8 cellular contexts compared by ENCODE assay signal in genomic region chr5:132100672-132101261, GRCh38. TPM values are rescaled to one million over a fixed set of nuclear protein-coding genes. Genes with fewer than 3 reads are reported as not detected.
DNase-seq lines count a peak whose midpoint lies in the region; ATAC-seq and TF ChIP-seq lines count a peak whose summit lies in the region.

No MANE protein-coding gene starts in this region.

- DNase-seq in foreskin keratinocyte (peak in 1 of 2 donors; percentile 59), LoVo (ENCODE audit: low spot score) (no peak), neuronal stem cell (ENCODE audit: low spot score) (no peak), anterior cingulate cortex (lab: John Stamatoyannopoulos, UW) (no peak), prostate gland (ENCODE audit: low spot score) (no peak)

- H3F3A ChIP-seq in Loucy (ENCODE audit: low read depth) = no peaks in the 10 kb centered on the region

- intact Hi-C loops in prostate gland (cut with DNase I) = no loop called here

- no peaks in the 10 kb centered on the region for H3K9me3 ChIP-seq in Loucy (ENCODE audit: insufficient read depth, low read depth, low read length)
- no peaks in the 10 kb centered on the region for H3K9me3 ChIP-seq in neuronal stem cell (replicated peaks in 1 of 2; ENCODE audit: control insufficient read depth in 2 of 2, insufficient read depth in 1 of 2, low read depth in 1 of 2, low read length in 2 of 2)
- H3K9me3 ChIP-seq in prostate gland = no peaks in the 10 kb centered on the region

- H3K18ac ChIP-seq in neuronal stem cell (ENCODE audit: low read length) = no peak overlapping the region

- H3K79me2 ChIP-seq in Loucy (ENCODE audit: insufficient read depth, low read length) = no peaks in the 10 kb centered on the region

- H3K23ac ChIP-seq in neuronal stem cell (ENCODE audit: low read depth, low read length, poor library complexity) = no peak overlapping the region

- no peak overlapping the region for H2AFZ ChIP-seq in Loucy (ENCODE audit: low read length)
- no peak overlapping the region for H2AFZ ChIP-seq in neuronal stem cell (ENCODE audit: low read length)

- H3K4ac ChIP-seq in neuronal stem cell (ENCODE audit: low read length) = no peak overlapping the region

- no CpG with 5 or more reads among the region's 8 CpGs for WGBS in neuronal stem cell (ENCODE audit: extremely low coverage in 2 of 2, insufficient read length in 2 of 2, insufficient replicate concordance in 1 of 2), 2 donors
- 82% methylated on average over 8 of the region's 8 CpGs for WGBS in prostate gland

- no peaks in the 10 kb centered on the region for H3K79me1 ChIP-seq in neuronal stem cell (ENCODE audit: low read depth, low read length)

- no peak overlapping the region for H3K14ac ChIP-seq in neuronal stem cell (ENCODE audit: low read length)

- H2BK120ac ChIP-seq in neuronal stem cell (ENCODE audit: low read depth, low read length) = no peak overlapping the region

- no peaks in the 10 kb centered on the region for H3K9me2 ChIP-seq in Loucy (replicated peaks; ENCODE audit: low read depth, low read length)

- no peaks in the 10 kb centered on the region for H3K36me3 ChIP-seq in Loucy (ENCODE audit: insufficient read depth, low read length)
- H3K36me3 ChIP-seq in neuronal stem cell (replicated peaks in 1 of 2; ENCODE audit: control insufficient read depth in 2 of 2, insufficient read depth in 2 of 2, low read length in 2 of 2) = no peaks in the 10 kb centered on the region
- H3K36me3 ChIP-seq in prostate gland = no peaks in the 10 kb centered on the region

- no peak overlapping the region for H2BK15ac ChIP-seq in neuronal stem cell (ENCODE audit: low read length)

- H4K20me1 ChIP-seq in Loucy (ENCODE audit: insufficient read depth, low read length, poor library complexity, severe bottlenecking) = no peaks in the 10 kb centered on the region

- no peak for TF ChIP-seq CTCF in Loucy (conservative IDR thresholded peaks at IDR 0.05; ENCODE audit: low read length)
- TF ChIP-seq CTCF in foreskin keratinocyte (conservative IDR thresholded peaks at IDR 0.05) = no peak
- TF ChIP-seq CTCF in prostate gland (IDR thresholded peaks at IDR 0.05) = no peak

- H2BK12ac ChIP-seq in neuronal stem cell (ENCODE audit: low read length) = no peak overlapping the region

- H3K4me1 ChIP-seq in Loucy (ENCODE audit: insufficient read depth, low read length, poor library complexity, severe bottlenecking) (peaks cover 74% of the 10 kb centered on the region), foreskin keratinocyte (peaks cover 29% of the 10 kb centered on the region), neuronal stem cell (ENCODE audit: control insufficient read depth in 2 of 2, insufficient read depth in 1 of 2, low read depth in 1 of 2, low read length in 2 of 2) (no peaks in the 10 kb centered on the region), prostate gland (replicated peaks) (no peaks in the 10 kb centered on the region)

- peak overlapping the region; percentile 11 for H3K4me2 ChIP-seq in Loucy (ENCODE audit: low read depth, low read length, poor library complexity, severe bottlenecking)
- no peak overlapping the region for H3K4me2 ChIP-seq in neuronal stem cell (ENCODE audit: insufficient read depth, low read length, poor library complexity, severe bottlenecking)

- H3K27ac ChIP-seq in foreskin keratinocyte (no peak overlapping the region), neuronal stem cell (replicated peaks; ENCODE audit: low read length) (no peak overlapping the region), prostate gland (no peak overlapping the region)

- H2AK5ac ChIP-seq in neuronal stem cell (ENCODE audit: low read depth, low read length) = no peak overlapping the region

- H3K4me3 ChIP-seq in Loucy (ENCODE audit: low read length, poor library complexity, severe bottlenecking) (no peak overlapping the region), neuronal stem cell (ENCODE audit: low read length in 2 of 2) (no peak overlapping the region), prostate gland (no peak overlapping the region)

- no peaks in the 10 kb centered on the region for H3K27me3 ChIP-seq in Loucy (ENCODE audit: insufficient read depth, low read length, poor library complexity, severe bottlenecking)
- H3K27me3 ChIP-seq in foreskin keratinocyte = no peaks in the 10 kb centered on the region
- H3K27me3 ChIP-seq in neuronal stem cell (ENCODE audit: control insufficient read depth in 3 of 3, insufficient read depth in 3 of 3, low read depth in 1 of 3, low read length in 3 of 3) = no peaks in the 10 kb centered on the region
- H3K27me3 ChIP-seq in prostate gland (replicated peaks; ENCODE audit: insufficient read depth) = no peaks in the 10 kb centered on the region

- no peak overlapping the region for H4K8ac ChIP-seq in neuronal stem cell (ENCODE audit: low read depth, low read length)

- H2BK5ac ChIP-seq in neuronal stem cell (ENCODE audit: low read length) = no peak overlapping the region

- TF ChIP-seq POLR2A in GM18505 (IDR thresholded peaks at IDR 0.05; ENCODE audit: borderline replicate concordance, extremely low read depth, insufficient read depth, insufficient read length) = no peak
- TF ChIP-seq POLR2A in prostate gland (IDR thresholded peaks at IDR 0.05) = no peak

- H3K9ac ChIP-seq in Loucy (ENCODE audit: low read depth, low read length, poor library complexity, severe bottlenecking) (no peak overlapping the region), neuronal stem cell (ENCODE audit: low read depth, low read length, poor library complexity) (no peak overlapping the region)

- no peak overlapping the region for H4K91ac ChIP-seq in neuronal stem cell (ENCODE audit: low read depth, low read length, poor library complexity)

- ATAC-seq in GM18505 (IDR thresholded peaks at IDR 0.05; ENCODE audit: unreplicated experiment) (peak; percentile 29), GM21619 (IDR thresholded peaks at IDR 0.05; ENCODE audit: unreplicated experiment) (peak; percentile 24), foreskin keratinocyte (peak; percentile 26)

RNA-seq across cellular contexts. Expression of gene CSF2, which starts 27.2 kb away (rescaled TPM):
- total RNA-seq in foreskin keratinocyte = 7.9 and 25.2 TPM in 2 replicates
- polyA plus RNA-seq in foreskin keratinocyte = 9.7 and 30.4 TPM in 2 replicates
- not detected for polyA plus RNA-seq in neuronal stem cell (2013, experiment 1 of 2)
- polyA plus RNA-seq in neuronal stem cell (2013, experiment 2 of 2) = not detected
- not detected for total RNA-seq in prostate gland

RNA-seq across cellular contexts. Expression of gene IL3, which starts 40.3 kb away (rescaled TPM):
- total RNA-seq in foreskin keratinocyte (not detected in 2 replicates), prostate gland (not detected)
- not detected in 2 replicates for polyA plus RNA-seq in foreskin keratinocyte
- polyA plus RNA-seq in neuronal stem cell (2013, experiment 1 of 2) = not detected
- polyA plus RNA-seq in neuronal stem cell (2013, experiment 2 of 2) = not detected
